In genomic region chr2:28566441-28567075, GRCh38 we compare ENCODE assay signal across 8 cellular contexts.
DNase-seq lines count a peak whose midpoint lies in the region; ATAC-seq and TF ChIP-seq lines count a peak whose summit lies in the region.

No MANE protein-coding gene starts in this region.

- peak; percentile 100 for TF ChIP-seq CTCF in GM10248 (IDR thresholded peaks at IDR 0.05; ENCODE audit: control extremely low read depth, extremely low read depth, low read depth, missing control alignments)
- peak; percentile 92 to 99 (median 98) for TF ChIP-seq CTCF in ovary (IDR thresholded peaks at IDR 0.05)

- POLR2A ChIA-PET in GM10248 (lab: Yijun Ruan, JAX), result interaction anchor here (0.6 to 0.7 kb wide), 3 partner anchors 11 to 966 kb away, joined by 5 to 12 read pairs (median 6); no protein-coding TSS in a partner anchor

- H3K4me3 Mint-ChIP-seq in activated naive CD8-positive, alpha-beta T cell treated with anti-CD3 and anti-CD28 coated beads for 36 hours, result peak overlapping the region; percentile 84

- no peak for TF ChIP-seq POLR2A in ovary (IDR thresholded peaks at IDR 0.05)

- H3K27ac ChIP-seq in ovary (peak overlapping the region; percentile 9 to 66), thymus (ENCODE audit: low read depth) (peak overlapping the region; percentile 66)

- peak; percentile 96 for DNase-seq in GM10248 (ENCODE audit: extremely low spot score)
- peak; percentile 42 for DNase-seq in NCI-H1048 (lab: John Stamatoyannopoulos, UW)
- peak; percentile 76 for DNase-seq in SKM-1 treated with dmso at 0.1 percent for 144 hours (lab: John Stamatoyannopoulos, UW; ENCODE audit: unreplicated experiment)
- peak; percentile 91 for DNase-seq in activated naive CD8-positive, alpha-beta T cell treated with anti-CD3 and anti-CD28 coated beads for 36 hours
- DNase-seq in head of caudate nucleus, result peak; percentile 66 to 95 (median 88)
- DNase-seq in ovary, result peak; percentile 82 to 93 (median 88)

- intact Hi-C loops in head of caudate nucleus (cut with DNase I) (loop anchor here (5.0 kb wide), 1 partner anchor 186 kb away; the partner anchor contains the start of gene PPP1CB), ovary (cut with DNase I) (no loop called here)

- H3K27me3 Mint-ChIP-seq in activated naive CD8-positive, alpha-beta T cell treated with anti-CD3 and anti-CD28 coated beads for 36 hours, result no peaks in the 10 kb centered on the region

- peaks cover 14% of the 10 kb centered on the region for H3K4me1 Mint-ChIP-seq in activated naive CD8-positive, alpha-beta T cell treated with anti-CD3 and anti-CD28 coated beads for 36 hours

- no peaks in the 10 kb centered on the region for H3K4me1 ChIP-seq in ovary (ENCODE audit: insufficient read depth)
- H3K4me1 ChIP-seq in thymus (ENCODE audit: control insufficient read depth, insufficient read depth, low read length), result peaks cover 9% of the 10 kb centered on the region

- WGBS in ovary, 3 donors, result 0 to 1% (median 0%) methylated on average over 43 of the region's 43 CpGs
- 1% methylated on average over 43 of the region's 43 CpGs for WGBS in thymus

- CTCF ChIA-PET in GM10248 (lab: Yijun Ruan, JAX), result interaction anchor here (0.7 to 3.7 kb wide), 36 partner anchors 10 to 789 kb away, joined by 3 to 50 read pairs (median 3); partner anchors contain the start of gene PPP1CB

- H3K4me3 ChIP-seq in ovary (peak overlapping the region; percentile 34), thymus (ENCODE audit: low read length) (peak overlapping the region; percentile 59)

- ATAC-seq in HG02610 (IDR thresholded peaks at IDR 0.05; ENCODE audit: unreplicated experiment), result peak; percentile 96

- no peaks in the 10 kb centered on the region for H3K27me3 ChIP-seq in ovary
- H3K27me3 ChIP-seq in thymus (ENCODE audit: control insufficient read depth, insufficient read depth), result no peaks in the 10 kb centered on the region

- no peaks in the 10 kb centered on the region for H3K36me3 ChIP-seq in ovary
- no peaks in the 10 kb centered on the region for H3K36me3 ChIP-seq in thymus (ENCODE audit: control insufficient read depth, insufficient read depth)

- no peak for TF ChIP-seq EP300 in ovary (IDR thresholded peaks at IDR 0.05)

- H3K36me3 Mint-ChIP-seq in activated naive CD8-positive, alpha-beta T cell treated with anti-CD3 and anti-CD28 coated beads for 36 hours, result peaks cover 4% of the 10 kb centered on the region

- H3K9me3 ChIP-seq in ovary (no peaks in the 10 kb centered on the region), thymus (ENCODE audit: control insufficient read depth) (no peaks in the 10 kb centered on the region)

- peaks cover 5% of the 10 kb centered on the region for H3K9me3 Mint-ChIP-seq in activated naive CD8-positive, alpha-beta T cell treated with anti-CD3 and anti-CD28 coated beads for 36 hours

- H3K27ac Mint-ChIP-seq in activated naive CD8-positive, alpha-beta T cell treated with anti-CD3 and anti-CD28 coated beads for 36 hours, result peak overlapping the region; percentile 73

Comparison
In these comparisons a context has a peak if more than half of its experiments do, and no peak if none do; other contexts are left out.
1. Peak in every context shown above with its lines: DNase-seq, ATAC-seq, H3K4me3 ChIP-seq and H3K27ac ChIP-seq.
2. DNase-seq: peak in every context shown above with its lines; median percentile 96 in GM10248; 91 in activated naive CD8-positive, alpha-beta T cell treated with anti-CD3 and anti-CD28 coated beads for 36 hours; 88 in head of caudate nucleus; 88 in ovary; 76 in SKM-1 treated with dmso at 0.1 percent for 144 hours; 42 in NCI-H1048.